7 cellular contexts compared by ENCODE assay signal in the genomic region with DNA sequence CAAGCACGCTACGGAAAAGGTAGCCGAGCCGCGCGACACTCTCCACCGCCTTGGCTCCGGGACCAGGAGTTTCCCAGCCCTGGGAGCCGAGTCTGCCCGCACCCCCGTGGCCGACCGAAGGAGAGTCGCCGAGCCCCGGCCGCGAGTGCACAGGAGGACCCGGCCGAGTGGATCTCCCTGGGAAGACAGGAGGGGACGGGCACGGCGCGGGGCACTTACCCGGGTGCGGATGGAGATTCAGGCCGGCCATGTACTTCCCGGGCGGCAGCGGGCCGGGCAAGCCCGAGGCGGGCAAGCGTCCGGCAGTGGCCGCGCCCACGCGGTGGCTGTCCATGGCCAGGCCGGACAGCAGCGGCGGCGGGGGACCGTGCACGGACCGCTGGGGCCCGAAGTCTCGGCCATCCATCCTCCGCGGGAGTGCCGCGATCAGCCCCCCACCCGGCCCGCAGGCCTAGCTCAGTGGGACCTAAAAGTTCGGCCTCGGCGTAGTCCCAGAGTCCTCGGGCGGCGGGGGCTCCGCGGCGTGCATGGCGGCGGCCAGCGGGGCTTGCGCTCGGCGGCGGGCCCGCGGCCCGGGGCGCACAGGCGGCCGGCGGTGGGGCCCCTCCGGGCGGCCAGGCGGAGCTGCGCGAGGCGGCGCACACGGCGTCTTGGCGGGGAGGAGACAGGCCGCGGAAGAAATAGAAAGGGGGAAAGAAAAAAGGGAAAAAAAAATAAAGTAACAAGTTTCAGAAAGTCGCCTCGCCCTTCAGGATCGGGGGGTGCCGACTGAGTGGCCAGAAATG. TPM values are rescaled to one million over a fixed set of nuclear protein-coding genes. Genes with fewer than 3 reads are reported as not detected.
A peak's percentile ranks its signal among the peaks of the same experiment; 100 is the strongest.
DNase-seq lines count a peak whose midpoint lies in the region; ATAC-seq and TF ChIP-seq lines count a peak whose summit lies in the region.

No MANE protein-coding gene starts in this region.

- peaks cover 12% of the 10 kb centered on the region for H3F3A ChIP-seq in GM23248 (ENCODE audit: insufficient read depth)

- DNase-seq in GM23248 (peak; percentile 61), SJCRH30 (peak; percentile 35 to 44), epithelial cell of prostate (ENCODE audit: low read depth, low spot score) (no peak), DMS114 treated with DMSO at 0.1 percent for 48 hours (lab: John Stamatoyannopoulos, UW; ENCODE audit: unreplicated experiment) (no peak), NCI-H1694 treated with DMSO at 0.1 percent for 48 hours (lab: John Stamatoyannopoulos, UW) (no peak)

- H3K9me3 ChIP-seq in GM23248 (ENCODE audit: low read depth), result no peaks in the 10 kb centered on the region
- no peaks in the 10 kb centered on the region for H3K9me3 ChIP-seq in SJCRH30 (replicated peaks)

- H3K36me3 ChIP-seq in GM23248 (ENCODE audit: low read depth) (no peaks in the 10 kb centered on the region), SJCRH30 (no peaks in the 10 kb centered on the region)

- H2AFZ ChIP-seq in GM23248, result no peak overlapping the region

- no peaks in the 10 kb centered on the region for H4K20me1 ChIP-seq in GM23248 (ENCODE audit: insufficient read depth)

- peak overlapping the region; percentile 82 to 95 (median 86) for H3K4me3 Mint-ChIP-seq in nephron

- H3K9me3 Mint-ChIP-seq in nephron, result no peaks in the 10 kb centered on the region

- peak overlapping the region; percentile 95 for H3K4me3 ChIP-seq in GM23248
- H3K4me3 ChIP-seq in SJCRH30, result peak overlapping the region; percentile 97

- peak overlapping the region; percentile 93 for H3K4me2 ChIP-seq in GM23248 (ENCODE audit: unreplicated experiment)

- H3K27me3 ChIP-seq in GM23248 (replicated peaks; ENCODE audit: insufficient read depth), result no peaks in the 10 kb centered on the region
- no peaks in the 10 kb centered on the region for H3K27me3 ChIP-seq in SJCRH30

- in situ Hi-C loops in GM23248 (cut with MboI), result no loop called here

- H3K27ac Mint-ChIP-seq in nephron, result peak overlapping the region; percentile 99 to 100 (median 99)

- H3K36me3 Mint-ChIP-seq in nephron (ENCODE audit: low read depth), result peaks cover 26% of the 10 kb centered on the region

- peak overlapping the region; percentile 96 for H3K27ac ChIP-seq in GM23248
- peak overlapping the region; percentile 88 for H3K27ac ChIP-seq in SJCRH30
- H3K27ac ChIP-seq in epithelial cell of prostate, result peak overlapping the region; percentile 99

- no peak for ATAC-seq in HG03108 (IDR thresholded peaks at IDR 0.05; ENCODE audit: unreplicated experiment)

- H3K9me2 ChIP-seq in GM23248 (ENCODE audit: insufficient read depth), result no peaks in the 10 kb centered on the region

- H3K4me1 ChIP-seq in GM23248 (ENCODE audit: insufficient read depth) (peaks cover 12% of the 10 kb centered on the region), SJCRH30 (peaks cover 15% of the 10 kb centered on the region; the same call in 1 of the 2 replicates)

- WGBS in GM23248 (ENCODE audit: low coverage in 1 of 2, low lambda C conversion rate in 2 of 2, missing lambda C conversion rate in 2 of 2), 2 experiments, result 1 to 2% methylated on average over 63 to 81 of the region's 93 CpGs

- H3K4me1 Mint-ChIP-seq in nephron, result peaks cover 20% of the 10 kb centered on the region

- no peak for TF ChIP-seq CTCF in nephron (IDR thresholded peaks at IDR 0.05; ENCODE audit: unreplicated experiment in 3 of 3)

- no peaks in the 10 kb centered on the region for H3K27me3 Mint-ChIP-seq in nephron (ENCODE audit: low read depth)

- H3K9ac ChIP-seq in GM23248, result peak overlapping the region; percentile 97

- peaks cover 93% of the 10 kb centered on the region for H3K79me2 ChIP-seq in GM23248 (ENCODE audit: insufficient read depth)

RNA-seq across cellular contexts. Expression of gene TNRC18, which starts 2.6 kb away (rescaled TPM):
- 47.4 and 51.8 TPM in 2 replicates for total RNA-seq in GM23248 (2014; rRNA removed; shearing (Covaris generic))
- 3.7 and 4.8 TPM in 2 replicates for polyA plus RNA-seq in GM23248 (2016; fragmentation: Nextera tagmentation; extraction: Ambion mirVana)
- total RNA-seq in SJCRH30 (2014; rRNA removed; shearing (Covaris generic)), result 24.5 and 31.1 TPM in 2 replicates

Comparison
In these comparisons a context has a peak if more than half of its experiments do, and no peak if none do; other contexts are left out.
1. DNase-seq: peak in GM23248 (single experiment) and SJCRH30 (2 of 2); none in epithelial cell of prostate (single experiment), DMS114 treated with DMSO at 0.1 percent for 48 hours (single experiment) and NCI-H1694 treated with DMSO at 0.1 percent for 48 hours (single experiment).
2. Peak in every context shown above with its lines, with median percentiles within 50 percentile points of each other: H3K27ac ChIP-seq.